ENCODE assay signal across 2 cellular contexts in the genomic region with DNA sequence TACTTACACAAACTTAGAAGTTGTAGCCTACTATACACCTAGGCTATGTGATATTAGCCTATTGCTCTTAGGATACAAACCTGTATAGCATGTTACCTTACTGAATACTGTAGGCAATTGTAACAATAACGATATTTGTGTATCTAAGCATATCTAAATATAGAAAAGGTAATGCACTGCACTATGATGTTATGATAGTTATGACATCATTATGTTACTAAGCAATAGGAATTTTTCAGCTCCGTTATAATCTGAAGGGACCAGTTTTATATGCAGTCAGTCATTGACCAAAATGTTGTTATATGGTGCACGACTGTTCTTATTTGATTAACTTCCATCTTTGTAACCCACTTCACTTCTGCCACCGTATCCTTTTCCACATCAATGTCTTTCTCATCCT.
A peak's percentile ranks its signal among the peaks of the same experiment; 100 is the strongest.
TF ChIP-seq lines count a peak whose summit lies in the region.

No MANE protein-coding gene starts in this region.

TF ChIP-seq in HepG2, 621 proteins besides CTCF, POLR2A, EP300 and RAD21 (continued from another document):
- TF ChIP-seq ATF7 (IDR thresholded peaks at IDR 0.05) (peak; percentile 89), ATF7 (CRISPR knock-in tag; IDR thresholded peaks at IDR 0.05) (no peak), TP53 (CRISPR knock-in tag; conservative IDR thresholded peaks at IDR 0.05) (no peak), FIP1L1 (IDR thresholded peaks at IDR 0.05; ENCODE audit: borderline replicate concordance, insufficient read depth, low read depth, low read length) (no peak)
- TF ChIP-seq, protein P1, sequence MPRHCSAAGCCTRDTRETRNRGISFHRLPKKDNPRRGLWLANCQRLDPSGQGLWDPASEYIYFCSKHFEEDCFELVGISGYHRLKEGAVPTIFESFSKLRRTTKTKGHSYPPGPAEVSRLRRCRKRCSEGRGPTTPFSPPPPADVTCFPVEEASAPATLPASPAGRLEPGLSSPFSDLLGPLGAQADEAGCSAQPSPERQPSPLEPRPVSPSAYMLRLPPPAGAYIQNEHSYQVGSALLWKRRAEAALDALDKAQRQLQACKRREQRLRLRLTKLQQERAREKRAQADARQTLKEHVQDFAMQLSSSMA (CRISPR knock-in tag; IDR thresholded peaks at IDR 0.05) = no peak

TF ChIP-seq in HEK293, 187 proteins besides CTCF, POLR2A, EP300 and RAD21 (continued from another document):
- TF ChIP-seq, protein P2, sequence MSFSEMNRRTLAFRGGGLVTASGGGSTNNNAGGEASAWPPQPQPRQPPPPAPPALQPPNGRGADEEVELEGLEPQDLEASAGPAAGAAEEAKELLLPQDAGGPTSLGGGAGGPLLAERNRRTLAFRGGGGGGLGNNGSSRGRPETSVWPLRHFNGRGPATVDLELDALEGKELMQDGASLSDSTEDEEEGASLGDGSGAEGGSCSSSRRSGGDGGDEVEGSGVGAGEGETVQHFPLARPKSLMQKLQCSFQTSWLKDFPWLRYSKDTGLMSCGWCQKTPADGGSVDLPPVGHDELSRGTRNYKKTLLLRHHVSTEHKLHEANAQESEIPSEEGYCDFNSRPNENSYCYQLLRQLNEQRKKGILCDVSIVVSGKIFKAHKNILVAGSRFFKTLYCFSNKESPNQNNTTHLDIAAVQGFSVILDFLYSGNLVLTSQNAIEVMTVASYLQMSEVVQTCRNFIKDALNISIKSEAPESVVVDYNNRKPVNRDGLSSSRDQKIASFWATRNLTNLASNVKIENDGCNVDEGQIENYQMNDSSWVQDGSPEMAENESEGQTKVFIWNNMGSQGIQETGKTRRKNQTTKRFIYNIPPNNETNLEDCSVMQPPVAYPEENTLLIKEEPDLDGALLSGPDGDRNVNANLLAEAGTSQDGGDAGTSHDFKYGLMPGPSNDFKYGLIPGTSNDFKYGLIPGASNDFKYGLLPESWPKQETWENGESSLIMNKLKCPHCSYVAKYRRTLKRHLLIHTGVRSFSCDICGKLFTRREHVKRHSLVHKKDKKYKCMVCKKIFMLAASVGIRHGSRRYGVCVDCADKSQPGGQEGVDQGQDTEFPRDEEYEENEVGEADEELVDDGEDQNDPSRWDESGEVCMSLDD (tag by site-specific recombination; IDR thresholded peaks at IDR 0.05) = no peak
- TF ChIP-seq ZNF514 (tag by site-specific recombination; IDR thresholded peaks at IDR 0.05) (no peak), ATF2 (tag by site-specific recombination; IDR thresholded peaks at IDR 0.05; ENCODE audit: low read depth) (peak; percentile 54; the same call in 1 of the 2 replicates)
